In genomic region chr14:60926002-60926401, GRCh38 we compare ENCODE assay signal across 1 cellular context.
TF ChIP-seq lines count a peak whose summit lies in the region.

No MANE protein-coding gene starts in this region.

TF ChIP-seq in WTC11, 78 proteins besides CTCF, POLR2A, EP300 and RAD21 (continued from another document):
- no peak for TF ChIP-seq ERG (CRISPR knock-in tag; IDR thresholded peaks at IDR 0.05)
- no peak for TF ChIP-seq ZNF532 (CRISPR knock-in tag; IDR thresholded peaks at IDR 0.05; ENCODE audit: borderline replicate concordance)
- TF ChIP-seq ZNF138 (CRISPR knock-in tag; conservative IDR thresholded peaks at IDR 0.05), result no peak
- TF ChIP-seq TEAD1 (CRISPR knock-in tag; IDR thresholded peaks at IDR 0.05), result no peak
- TF ChIP-seq SP1 (CRISPR knock-in tag; conservative IDR thresholded peaks at IDR 0.05), result no peak
- TF ChIP-seq FOXJ3 (CRISPR knock-in tag; IDR thresholded peaks at IDR 0.05; ENCODE audit: borderline replicate concordance), result no peak
- TF ChIP-seq GABPB1 (CRISPR knock-in tag; IDR thresholded peaks at IDR 0.05), result no peak
- TF ChIP-seq JAZF1 (CRISPR knock-in tag; IDR thresholded peaks at IDR 0.05), result no peak
- TF ChIP-seq NR2C2 (CRISPR knock-in tag; IDR thresholded peaks at IDR 0.05), result no peak
